8 cellular contexts compared by ENCODE assay signal in genomic region chr7:39415091-39415820, GRCh38.
DNase-seq lines count a peak whose midpoint lies in the region; TF ChIP-seq lines count a peak whose summit lies in the region.
"Had no signal": no experiment of that assay in that cellular context is flagged by ENCODE, and none has a peak within 500 bp of the region (broad histone marks: within the 10 kb centered on the region; RNA-seq: fewer than 3 reads in every experiment).

No MANE protein-coding gene starts in this region.

- BruUV-seq in Calu3 (replicated peaks; lab: Mats Ljungman, UMichigan) = no TSS peak

- H3K9me3 ChIP-seq in MM.1S (replicated peaks; ENCODE audit: insufficient read depth, low read length) = no peaks in the 10 kb centered on the region
- no peaks in the 10 kb centered on the region for H3K9me3 ChIP-seq in breast epithelium

- H2AFZ ChIP-seq in MM.1S (ENCODE audit: low read length) = no peak overlapping the region; the same call in 1 of the 2 replicates

- H3K4me1 Mint-ChIP-seq in Calu3 (ENCODE audit: low read depth, unreplicated experiment) (no peaks in the 10 kb centered on the region), osteocyte (ENCODE audit: unreplicated experiment) (no peaks in the 10 kb centered on the region)

- no peaks in the 10 kb centered on the region for H3K9me2 ChIP-seq in MM.1S (replicated peaks; ENCODE audit: insufficient read depth, low read length)

- no peak for TF ChIP-seq POLR2A in breast epithelium (IDR thresholded peaks at IDR 0.05)

- intact Hi-C loops in Calu3 (cut with micrococcal nuclease; ENCODE audit: unreplicated experiment) = no loop called here
- intact Hi-C loops in breast epithelium (cut with DNase I; ENCODE audit: low total_unique reads) = no loop called here

- H3K9me3 Mint-ChIP-seq in Calu3 (ENCODE audit: low read depth, unreplicated experiment) (no peaks in the 10 kb centered on the region), osteocyte (ENCODE audit: unreplicated experiment) (no peaks in the 10 kb centered on the region)

- H3K4me3 Mint-ChIP-seq in Calu3 (ENCODE audit: low read depth, unreplicated experiment) (peak overlapping the region; percentile 97), osteocyte (ENCODE audit: unreplicated experiment) (peak overlapping the region; percentile 83)

- no peaks in the 10 kb centered on the region for H3F3A ChIP-seq in MM.1S (ENCODE audit: insufficient read depth, low read length)

- H3K4me2 ChIP-seq in MM.1S (ENCODE audit: low read depth, low read length) = peak overlapping the region; percentile 100; the same call in 1 of the 2 replicates

- H3K4me1 ChIP-seq in MM.1S (ENCODE audit: low read length) (no peaks in the 10 kb centered on the region), breast epithelium (no peaks in the 10 kb centered on the region)

- H3K27me3 Mint-ChIP-seq in Calu3 (ENCODE audit: unreplicated experiment) (no peaks in the 10 kb centered on the region), osteocyte (ENCODE audit: unreplicated experiment) (peaks cover 7% of the 10 kb centered on the region)

- no peak overlapping the region for H3K27ac Mint-ChIP-seq in Calu3 (ENCODE audit: unreplicated experiment)
- H3K27ac Mint-ChIP-seq in osteocyte (ENCODE audit: unreplicated experiment) = no peak overlapping the region

- no peaks in the 10 kb centered on the region for H4K20me1 ChIP-seq in MM.1S (ENCODE audit: insufficient read depth, low read length)

- no peak for DNase-seq in Calu3
- no peak for DNase-seq in MM.1S
- DNase-seq in breast epithelium (ENCODE audit: low spot score in 2 of 2) = no peak
- no peak for DNase-seq in osteocyte (ENCODE audit: extremely low spot score, unreplicated experiment)
- DNase-seq in DMS 273 (lab: John Stamatoyannopoulos, UW; ENCODE audit: unreplicated experiment) = no peak
- no peak for DNase-seq in NCI-H1417 treated with DMSO at 0.1 percent for 48 hours (lab: John Stamatoyannopoulos, UW)
- no peak for DNase-seq in GM03348 (ENCODE audit: low spot score)
- DNase-seq: DMS153 had no signal

- H3K36me3 ChIP-seq in MM.1S (replicated peaks; ENCODE audit: insufficient read depth, low read length) (no peaks in the 10 kb centered on the region), breast epithelium (no peaks in the 10 kb centered on the region)

- no peak for TF ChIP-seq CTCF in Calu3 (IDR thresholded peaks at IDR 0.05; ENCODE audit: unreplicated experiment)
- no peak for TF ChIP-seq CTCF in MM.1S (IDR thresholded peaks at IDR 0.05; ENCODE audit: low read length)
- TF ChIP-seq CTCF in breast epithelium (IDR thresholded peaks at IDR 0.05) = no peak
- TF ChIP-seq CTCF in osteocyte (IDR thresholded peaks at IDR 0.05) = no peak

- H3K9ac ChIP-seq in MM.1S (ENCODE audit: low read length) = no peak overlapping the region

- no peaks in the 10 kb centered on the region for H3K79me2 ChIP-seq in MM.1S (ENCODE audit: low read length)

- peaks cover 12% of the 10 kb centered on the region for H3K36me3 Mint-ChIP-seq in Calu3 (ENCODE audit: insufficient read depth, unreplicated experiment)
- H3K36me3 Mint-ChIP-seq in osteocyte (ENCODE audit: unreplicated experiment) = no peaks in the 10 kb centered on the region

- H3K4me3 ChIP-seq in MM.1S (ENCODE audit: low read length) (no peak overlapping the region), breast epithelium (peak overlapping the region in 2 of 3 donors; percentile 58 to 70)

- CTCF ChIA-PET in Calu3 (lab: Charles Lee) = interaction anchor here (1.1 kb wide), 1 partner anchor 486 kb away, joined by 4 read pairs; no protein-coding TSS in a partner anchor

- H3K27me3 ChIP-seq in MM.1S (replicated peaks; ENCODE audit: insufficient read depth, low read length) (no peaks in the 10 kb centered on the region), breast epithelium (no peaks in the 10 kb centered on the region)

- H3K27ac ChIP-seq in MM.1S (ENCODE audit: low read length) (no peak overlapping the region), breast epithelium (no peak overlapping the region)
